Comparison of ENCODE assay signal across 15 cellular contexts in genomic region chr1:16015960-16016901, GRCh38. TPM values are rescaled to one million over a fixed set of nuclear protein-coding genes. Genes with fewer than 3 reads are reported as not detected.
DNase-seq lines count a peak whose midpoint lies in the region; ATAC-seq and TF ChIP-seq lines count a peak whose summit lies in the region.
"Had no signal": no experiment of that assay in that cellular context is flagged by ENCODE, and none has a peak within 500 bp of the region (broad histone marks: within the 10 kb centered on the region; RNA-seq: fewer than 3 reads in every experiment).

No MANE protein-coding gene starts in this region.

- H3K27me3 ChIP-seq in lung (ENCODE audit: control insufficient read depth, insufficient read depth), result no peaks in the 10 kb centered on the region
- peaks cover 0 to 8% (median 0%) of the 10 kb centered on the region in 5 donors for H3K27me3 ChIP-seq in subcutaneous abdominal adipose tissue (ENCODE audit: control insufficient read depth in 5 of 5, insufficient read depth in 4 of 5, low read length in 5 of 5)
- H3K27me3 ChIP-seq: breast epithelium had no signal

- peak overlapping the region; percentile 10 for H3K27ac ChIP-seq in cingulate gyrus (ENCODE audit: low read depth, low read length)
- H3K27ac ChIP-seq in lung (ENCODE audit: low read depth in 1 of 2, low read length in 1 of 2), result peak overlapping the region; percentile 21 to 97
- peak overlapping the region; percentile 93 for H3K27ac ChIP-seq in subcutaneous abdominal adipose tissue (ENCODE audit: low read depth, low read length)

- ATAC-seq in lung (ENCODE audit: insufficient read depth, low FRiP score) (no peak), GM21723 (IDR thresholded peaks at IDR 0.05; ENCODE audit: unreplicated experiment) (no peak)

- TF ChIP-seq CTCF in lung (IDR thresholded peaks at IDR 0.05; ENCODE audit: control extremely low read depth, extremely low read depth), result no peak

- peaks cover 0 to 13% of the 10 kb centered on the region in 2 donors for H3K4me1 ChIP-seq in lung (ENCODE audit: control insufficient read depth in 2 of 2, insufficient read depth in 2 of 2, low read length in 2 of 2)
- H3K4me1 ChIP-seq in subcutaneous abdominal adipose tissue (ENCODE audit: control insufficient read depth in 5 of 5, insufficient read depth in 5 of 5, low read length in 5 of 5), result peaks cover 0 to 83% (median 67%) of the 10 kb centered on the region in 5 donors

- 83 to 86% methylated on average over 22 to 23 of the region's 23 CpGs for WGBS in lung, 2 donors

- H3K36me3 ChIP-seq in lung (ENCODE audit: control insufficient read depth in 2 of 2, insufficient read depth in 2 of 2, low read length in 2 of 2) (no peaks in the 10 kb centered on the region), subcutaneous abdominal adipose tissue (ENCODE audit: control insufficient read depth in 5 of 5, insufficient read depth in 5 of 5, low read length in 5 of 5) (peaks cover 0 to 4% (median 0%) of the 10 kb centered on the region in 5 donors)
- H3K36me3 ChIP-seq: breast epithelium had no signal

- no peak overlapping the region for H3K4me3 ChIP-seq in lung
- peak overlapping the region; percentile 53 to 85 (median 55) for H3K4me3 ChIP-seq in subcutaneous abdominal adipose tissue (ENCODE audit: low read depth in 1 of 5, low read length in 5 of 5)

- DNase-seq in HK-2 (ENCODE audit: unreplicated experiment) (peak; percentile 43), lung (ENCODE audit: low spot score) (no peak), superior temporal gyrus (ENCODE audit: extremely low spot score) (no peak), NCI-H128 (lab: John Stamatoyannopoulos, UW; ENCODE audit: unreplicated experiment) (no peak), retina (no peak)
- DNase-seq: NCI-H1417 treated with DMSO at 0.1 percent for 48 hours, NCI-H526 treated with DMSO at 0.1 percent for 48 hours had no signal

- H3K9ac ChIP-seq in subcutaneous abdominal adipose tissue (ENCODE audit: low read length in 5 of 5), result peak overlapping the region; percentile 33 to 78 (median 51)

- no peaks in the 10 kb centered on the region for H3K9me3 ChIP-seq in lung (ENCODE audit: control insufficient read depth in 2 of 2, insufficient read depth in 1 of 2, low read length in 1 of 2)
- H3K9me3 ChIP-seq in subcutaneous abdominal adipose tissue (ENCODE audit: control insufficient read depth in 5 of 5, low read length in 5 of 5), result no peaks in the 10 kb centered on the region
- H3K9me3 ChIP-seq: breast epithelium had no signal

RNA-seq across cellular contexts. Expression of gene HSPB7, which starts 1.6 kb away (rescaled TPM):
- 10 to 100 TPM in 1 of 2 donors, 1 to 10 TPM in 1; 2.4 to 34.2 TPM for total RNA-seq in lung
- polyA plus RNA-seq in lung, result 10 to 100 TPM; 11.2 to 11.5 TPM
- total RNA-seq: endothelial cell of umbilical vein had no signal
- polyA plus RNA-seq: CD14-positive monocyte, endothelial cell of umbilical vein had no signal

RNA-seq across cellular contexts. Expression of gene CLCNKA, which starts 5.6 kb away (rescaled TPM):
- 1 to 10 TPM in 1 of 2 donors, not detected in 1; 1.3 TPM for total RNA-seq in lung
- under 1 TPM; 0.10 to 0.17 TPM for polyA plus RNA-seq in lung
- total RNA-seq: endothelial cell of umbilical vein had no signal
- polyA plus RNA-seq: CD14-positive monocyte, endothelial cell of umbilical vein had no signal

RNA-seq across cellular contexts. Expression of gene SRARP, which starts 12.2 kb away (rescaled TPM):
- total RNA-seq in lung, result not detected
- under 1 TPM in 1 of 2 donors, not detected in 1; 0.16 TPM for polyA plus RNA-seq in lung
- total RNA-seq: endothelial cell of umbilical vein, omental fat pad, RPMI7951 had no signal
- polyA plus RNA-seq: CD14-positive monocyte, endothelial cell of umbilical vein had no signal

RNA-seq across cellular contexts. Expression of gene CLCNKB, which starts 27.4 kb away (rescaled TPM):
- total RNA-seq in lung, result 1 to 10 TPM in 1 of 2 donors, under 1 TPM in 1; 0.37 to 1.9 TPM
- under 1 TPM; 0.06 to 0.22 TPM for polyA plus RNA-seq in lung
- total RNA-seq: endothelial cell of umbilical vein, RPMI7951 had no signal
- polyA plus RNA-seq: CD14-positive monocyte had no signal

RNA-seq across cellular contexts. Expression of gene ZBTB17, which starts 40.3 kb away (rescaled TPM):
- total RNA-seq in lung, result 10 to 100 TPM; 28.0 to 44.3 TPM
- polyA plus RNA-seq in lung, result 10 to 100 TPM; 44.2 to 47.1 TPM

Comparison
In these comparisons a context has a peak if more than half of its experiments do, and no peak if none do; other contexts are left out.
1. H3K27ac ChIP-seq: peak in every context shown above with its lines; median percentile 93 in subcutaneous abdominal adipose tissue; 59 in lung; 10 in cingulate gyrus.